8 cellular contexts compared by ENCODE assay signal in the genomic region with DNA sequence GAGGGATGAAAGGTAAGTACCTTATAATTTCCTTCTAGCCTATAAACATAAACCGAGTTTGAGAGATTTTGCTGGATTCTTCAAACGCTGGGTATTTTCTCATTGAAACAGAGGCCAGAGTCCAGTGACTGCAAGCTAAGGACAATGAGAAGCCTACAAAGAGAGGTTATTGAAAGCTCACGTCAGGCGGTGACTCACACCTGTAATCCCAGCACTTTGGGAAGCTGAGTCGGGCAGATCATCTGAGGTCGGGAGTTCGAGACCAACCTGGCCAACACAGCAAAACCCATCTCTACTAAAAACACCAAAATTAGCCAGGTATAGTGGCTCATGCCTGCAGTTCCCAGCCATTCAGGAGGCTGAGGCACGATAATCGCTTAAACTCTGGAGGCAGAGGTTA.
"Had no signal": no experiment of that assay in that cellular context is flagged by ENCODE, and none has a peak within 500 bp of the region (broad histone marks: within the 10 kb centered on the region; RNA-seq: fewer than 3 reads in every experiment).

No MANE protein-coding gene starts in this region.

- ATAC-seq: GM12878 had no signal

- DNase-seq: GDM1, GF-D8 had no signal

- FAIRE-seq: G401.6, GM12878, GM12891, GM12892, GM18507, GM19239 had no signal

- H3K4me3 ChIP-seq: GM12878 had no signal
